23 cellular contexts compared by ENCODE assay signal in genomic region chr16:89697616-89698331, GRCh38. TPM values are rescaled to one million over a fixed set of nuclear protein-coding genes. Genes with fewer than 3 reads are reported as not detected.
DNase-seq lines count a peak whose midpoint lies in the region; ATAC-seq, FAIRE-seq and TF ChIP-seq lines count a peak whose summit lies in the region.
"Had no signal": no experiment of that assay in that cellular context is flagged by ENCODE, and none has a peak within 500 bp of the region (broad histone marks: within the 10 kb centered on the region; RNA-seq: fewer than 3 reads in every experiment).

No MANE protein-coding gene starts in this region.

- intact Hi-C loops in kidney (cut with DNase I): no loop called here

- CTCF ChIA-PET in RWPE1 (lab: Yijun Ruan, JAX): interaction anchor here (0.5 kb wide), 1 partner anchor 134 kb away, joined by 6 read pairs; no protein-coding TSS in a partner anchor

- FAIRE-seq in kidney (lab: Jason Lieb, UNC): no peak
- FAIRE-seq: A549, islet of Langerhans, RCC 7860 had no signal

- H3K4me3 ChIP-seq in kidney (ENCODE audit: low read length in 2 of 2) (no peak overlapping the region), MG63 (no peak overlapping the region)
- H3K4me3 ChIP-seq: A549, coronary artery, sigmoid colon, testis had no signal

- peaks cover 5 to 13% of the 10 kb centered on the region in 2 donors for H3K36me3 ChIP-seq in kidney (ENCODE audit: control insufficient read depth in 1 of 2, insufficient read depth in 2 of 2, low read length in 2 of 2)
- H3K36me3 ChIP-seq in MG63: no peaks in the 10 kb centered on the region; the same call in 1 of the 2 replicates

- H3K27ac ChIP-seq in RWPE1: peak overlapping the region; percentile 27
- H3K27ac ChIP-seq in kidney (ENCODE audit: low read depth in 2 of 2, low read length in 2 of 2): no peak overlapping the region
- H3K27ac ChIP-seq: A549, C4-2B, coronary artery, sigmoid colon, testis had no signal

- ATAC-seq in activated CD4-positive, CD25-positive, alpha-beta regulatory T cell treated with anti-CD3 and anti-CD28 coated beads, Interleukin-2, amount 50 U/mL, for 24 hours: no peak
- ATAC-seq: A549; stimulated activated effector memory CD8-positive, alpha-beta T cell treated with anti-CD3 and anti-CD28 coated beads, Interleukin-12 subunit alpha, Interleukin-12 subunit beta, amount 100 ng/mL, for 72 hours had no signal

- TF ChIP-seq CTCF in RWPE1 (conservative IDR thresholded peaks at IDR 0.05; ENCODE audit: low read depth) (no peak), kidney (IDR thresholded peaks at IDR 0.05; ENCODE audit: borderline replicate concordance, extremely low read depth, insufficient read depth) (no peak)

- H3K4me1 ChIP-seq in kidney (ENCODE audit: control insufficient read depth in 1 of 2, insufficient read depth in 1 of 2, low read depth in 1 of 2, low read length in 2 of 2): peaks cover 5 to 14% of the 10 kb centered on the region in 2 donors

- H3K9ac ChIP-seq in kidney (ENCODE audit: low read length in 2 of 2): no peak overlapping the region

- DNase-seq in NCI-H2171 treated with DMSO at 0.1 percent for 48 hours (lab: John Stamatoyannopoulos, UW) (peak; percentile 40), NCI-H2171 (lab: John Stamatoyannopoulos, UW) (no peak), H4 (ENCODE audit: low spot score) (peak; percentile 9), RWPE1 (ENCODE audit: low spot score) (no peak), kidney (peak; percentile 84), MG63 (no peak), NCI-H1436 (lab: John Stamatoyannopoulos, UW) (no peak)
- DNase-seq: activated naive CD8-positive, alpha-beta T cell treated with anti-CD3 and anti-CD28 coated beads, Interleukin-2, amount 10 ng/mL, durations not matched to agents 7 days and 5 days; HFFc6; IMR-90; mammary epithelial cell; NCI-H1694 treated with DMSO at 0.1 percent for 48 hours; NCI-H2227 treated with DMSO at 0.1 percent for 48 hours; NK-92 treated with Interleukin-12 subunit alpha and Interleukin-12 subunit beta, amount 100 ng/mL, for 24 hours; sigmoid colon; testis had no signal

- POLR2A ChIA-PET in RWPE1 (lab: Yijun Ruan, JAX; ENCODE audit: low non-redundant PET): interaction anchor here (0.6 to 1.0 kb wide), 2 partner anchors 9 to 45 kb away, joined by 3 to 4 read pairs; no protein-coding TSS in a partner anchor

- no peaks in the 10 kb centered on the region for H3K27me3 ChIP-seq in MG63
- H3K27me3 ChIP-seq: testis had no signal

- H3K9me3 ChIP-seq in kidney (ENCODE audit: control insufficient read depth in 1 of 2, low read length in 2 of 2): no peaks in the 10 kb centered on the region
- no peaks in the 10 kb centered on the region for H3K9me3 ChIP-seq in MG63
- H3K9me3 ChIP-seq: A549, sigmoid colon, testis had no signal

RNA-seq across cellular contexts. Expression of gene SPATA2L, which starts 3.7 kb away (rescaled TPM):
- total RNA-seq in H4 (2014; rRNA removed; shearing (Covaris generic)): 8.1 and 9.2 TPM in 2 replicates
- 15.1 TPM for total RNA-seq in kidney
- 12.6 TPM for polyA plus RNA-seq in kidney (ENCODE audit: insufficient read depth, low read depth, low replicate concordance)
- total RNA-seq in MG63 (2014; rRNA removed; shearing (Covaris generic); ENCODE audit: low replicate concordance): 12.6 and 18.4 TPM in 2 replicates

RNA-seq across cellular contexts. Expression of gene CDK10, which starts 11.3 kb away (rescaled TPM):
- 23.0 and 37.5 TPM in 2 replicates for total RNA-seq in H4 (2014; rRNA removed; shearing (Covaris generic))
- total RNA-seq in kidney: 118 TPM
- polyA plus RNA-seq in kidney (ENCODE audit: insufficient read depth, low read depth, low replicate concordance): 82.6 TPM
- 11.9 and 40.4 TPM in 2 replicates for total RNA-seq in MG63 (2014; rRNA removed; shearing (Covaris generic); ENCODE audit: low replicate concordance)

RNA-seq across cellular contexts. Expression of gene VPS9D1, which starts 22.9 kb away (rescaled TPM):
- 4.1 and 6.0 TPM in 2 replicates for total RNA-seq in H4 (2014; rRNA removed; shearing (Covaris generic))
- 24.4 TPM for total RNA-seq in kidney
- 18.3 TPM for polyA plus RNA-seq in kidney (ENCODE audit: insufficient read depth, low read depth, low replicate concordance)
- 6.4 and 7.2 TPM in 2 replicates for total RNA-seq in MG63 (2014; rRNA removed; shearing (Covaris generic); ENCODE audit: low replicate concordance)

RNA-seq across cellular contexts. Expression of gene ZNF276, which starts 23.6 kb away (rescaled TPM):
- 5.9 and 6.9 TPM in 2 replicates for total RNA-seq in H4 (2014; rRNA removed; shearing (Covaris generic))
- total RNA-seq in kidney: 35.4 TPM
- polyA plus RNA-seq in kidney (ENCODE audit: insufficient read depth, low read depth, low replicate concordance): 16.4 TPM
- 4.5 and 4.9 TPM in 2 replicates for total RNA-seq in MG63 (2014; rRNA removed; shearing (Covaris generic); ENCODE audit: low replicate concordance)

RNA-seq across cellular contexts. Expression of gene SPATA33, which starts 40.1 kb away (rescaled TPM):
- 6.4 and 9.9 TPM in 2 replicates for total RNA-seq in H4 (2014; rRNA removed; shearing (Covaris generic))
- 16.3 TPM for total RNA-seq in kidney
- polyA plus RNA-seq in kidney (ENCODE audit: insufficient read depth, low read depth, low replicate concordance): 13.4 TPM
- 6.6 and 13.7 TPM in 2 replicates for total RNA-seq in MG63 (2014; rRNA removed; shearing (Covaris generic); ENCODE audit: low replicate concordance)

Comparison
In these comparisons a context has a peak if more than half of its experiments do, and no peak if none do; other contexts are left out.
1. DNase-seq: peak in NCI-H2171 treated with DMSO at 0.1 percent for 48 hours (single experiment), H4 (single experiment) and kidney (single experiment); none in NCI-H2171 (single experiment), RWPE1 (single experiment), MG63 (single experiment) and NCI-H1436 (single experiment).